29 cellular contexts compared by ENCODE assay signal in the genomic region with DNA sequence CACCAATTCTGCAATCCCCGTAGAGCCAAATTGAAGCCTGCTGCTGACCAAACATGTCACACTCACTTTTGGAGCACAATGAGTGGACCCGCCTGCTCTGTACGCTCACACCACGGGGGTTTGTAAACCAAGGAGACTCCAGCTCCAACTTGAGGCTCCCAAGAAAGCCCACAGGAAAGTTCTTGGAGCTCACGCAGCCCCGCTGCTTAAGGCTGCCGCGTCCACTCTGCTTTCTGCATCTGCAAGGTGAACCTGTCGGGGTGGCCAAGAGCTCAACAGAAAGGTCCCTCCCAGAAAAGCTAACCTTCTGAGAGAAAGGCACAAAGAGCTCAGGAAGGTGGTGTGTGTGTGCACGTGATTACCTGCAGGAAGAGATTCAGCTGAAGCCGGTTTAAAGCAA.
"Had no signal": no experiment of that assay in that cellular context is flagged by ENCODE, and none has a peak within 500 bp of the region (broad histone marks: within the 10 kb centered on the region; RNA-seq: fewer than 3 reads in every experiment).

No MANE protein-coding gene starts in this region.

- H3K4me3 Mint-ChIP-seq: activated CD8-positive, alpha-beta memory T cell treated with anti-CD3 and anti-CD28 coated beads, Interleukin-2, amount 10 ng/mL, durations not matched to agents 7 days and 5 days; activated CD8-positive, alpha-beta T cell treated with anti-CD3 and anti-CD28 coated beads, Interleukin-2, amount 10 ng/mL, durations not matched to agents 7 days and 5 days; activated naive CD4-positive, alpha-beta T cell treated with anti-CD3 and anti-CD28 coated beads, Interleukin-2, amount 10 ng/mL, durations not matched to agents 7 days and 5 days; activated naive CD8-positive, alpha-beta T cell treated with anti-CD3 and anti-CD28 coated beads for 36 hours; activated T-cell treated with anti-CD3 and anti-CD28 coated beads, Interleukin-2, amount 50 U/mL, for 4 hours; IgD-negative memory B cell; T-helper 1 cell treated with Interleukin-12 subunit alpha and Interleukin-12 subunit beta and Interleukin-4 antibody, amounts not matched to agents 30 μg/mL and 1 μg/mL, for 36 hours had no signal

- DNase-seq: activated CD4-positive, alpha-beta T cell treated with anti-CD3 and anti-CD28 coated beads for 48 hours; activated CD4-positive, alpha-beta T cell treated with anti-CD3 and anti-CD28 coated beads, Interleukin-2, amount 50 U/mL, for 4 hours; activated CD4-positive, CD25-positive, alpha-beta regulatory T cell treated with anti-CD3 and anti-CD28 coated beads, Interleukin-2, amount 50 U/mL, for 72 hours; activated CD8-positive, alpha-beta memory T cell treated with anti-CD3 and anti-CD28 coated beads, Interleukin-2, amount 10 ng/mL, durations not matched to agents 7 days and 5 days; activated CD8-positive, alpha-beta T cell treated with anti-CD3 and anti-CD28 coated beads, Interleukin-2, amount 10 ng/mL, durations not matched to agents 7 days and 5 days; activated gamma-delta T cell treated with Interleukin-2 at 50 U/mL for 16 hours; activated naive CD4-positive, alpha-beta T cell treated with anti-CD3 and anti-CD28 coated beads, Interleukin-2, amount 10 ng/mL, durations not matched to agents 7 days and 5 days; activated naive CD8-positive, alpha-beta T cell treated with anti-CD3 and anti-CD28 coated beads for 36 hours; activated T-cell treated with anti-CD3 and anti-CD28 coated beads, Interleukin-2, amount 50 U/mL, for 4 hours; brain microvascular endothelial cell; KG1; NCI-H1092; NCI-H1417 treated with DMSO at 0.1 percent for 48 hours; NCI-H1694; NCI-H2029; NCI-H2107; NCI-H2171 treated with DMSO at 0.1 percent for 48 hours; NCI-H226; NCI-H82; NK-92 treated with Interleukin-12 subunit alpha and Interleukin-12 subunit beta, amount 100 ng/mL, for 24 hours; OCI-M1; RPMI8226; SW 1271 had no signal

- H3K27ac ChIP-seq: brain microvascular endothelial cell, SJSA1 had no signal

- ATAC-seq: activated CD8-positive, alpha-beta memory T cell treated with anti-CD3 and anti-CD28 coated beads, Interleukin-2, amount 10 ng/mL, durations not matched to agents 7 days and 5 days; activated CD8-positive, alpha-beta T cell treated with anti-CD3 and anti-CD28 coated beads, Interleukin-2, amount 10 ng/mL, durations not matched to agents 7 days and 5 days; activated T-cell treated with anti-CD3 and anti-CD28 coated beads, Interleukin-2, amount 50 U/mL, for 4 hours; Panc1; Right ventricle myocardium inferior; SK-N-SH treated with all-trans-retinoic acid at 6 μM for 48 hours had no signal

- H3K36me3 Mint-ChIP-seq: activated CD8-positive, alpha-beta memory T cell treated with anti-CD3 and anti-CD28 coated beads, Interleukin-2, amount 10 ng/mL, durations not matched to agents 7 days and 5 days; activated naive CD4-positive, alpha-beta T cell treated with anti-CD3 and anti-CD28 coated beads, Interleukin-2, amount 10 ng/mL, durations not matched to agents 7 days and 5 days; IgD-negative memory B cell had no signal

- H3K4me3 ChIP-seq: SJSA1 had no signal

- H3K36me3 ChIP-seq: brain microvascular endothelial cell, SJSA1 had no signal

- H3K9me3 ChIP-seq: SJSA1 had no signal

- H3K4me1 Mint-ChIP-seq: activated naive CD4-positive, alpha-beta T cell treated with anti-CD3 and anti-CD28 coated beads, Interleukin-2, amount 10 ng/mL, durations not matched to agents 7 days and 5 days had no signal

- H3K9me3 Mint-ChIP-seq: activated naive CD4-positive, alpha-beta T cell treated with anti-CD3 and anti-CD28 coated beads, Interleukin-2, amount 10 ng/mL, durations not matched to agents 7 days and 5 days; activated naive CD8-positive, alpha-beta T cell treated with anti-CD3 and anti-CD28 coated beads for 36 hours; activated T-cell treated with anti-CD3 and anti-CD28 coated beads, Interleukin-2, amount 50 U/mL, for 4 hours; IgD-negative memory B cell; T-helper 1 cell treated with Interleukin-12 subunit alpha and Interleukin-12 subunit beta and Interleukin-4 antibody, amounts not matched to agents 30 μg/mL and 1 μg/mL, for 36 hours had no signal

- H3K27me3 ChIP-seq: brain microvascular endothelial cell, SJSA1 had no signal

- H3K27ac Mint-ChIP-seq: activated CD8-positive, alpha-beta memory T cell treated with anti-CD3 and anti-CD28 coated beads, Interleukin-2, amount 10 ng/mL, durations not matched to agents 7 days and 5 days; activated CD8-positive, alpha-beta T cell treated with anti-CD3 and anti-CD28 coated beads, Interleukin-2, amount 10 ng/mL, durations not matched to agents 7 days and 5 days; activated naive CD4-positive, alpha-beta T cell treated with anti-CD3 and anti-CD28 coated beads, Interleukin-2, amount 10 ng/mL, durations not matched to agents 7 days and 5 days; activated naive CD8-positive, alpha-beta T cell treated with anti-CD3 and anti-CD28 coated beads for 36 hours; T-helper 1 cell treated with Interleukin-12 subunit alpha and Interleukin-12 subunit beta and Interleukin-4 antibody, amounts not matched to agents 30 μg/mL and 1 μg/mL, for 36 hours had no signal
